In the genomic region with DNA sequence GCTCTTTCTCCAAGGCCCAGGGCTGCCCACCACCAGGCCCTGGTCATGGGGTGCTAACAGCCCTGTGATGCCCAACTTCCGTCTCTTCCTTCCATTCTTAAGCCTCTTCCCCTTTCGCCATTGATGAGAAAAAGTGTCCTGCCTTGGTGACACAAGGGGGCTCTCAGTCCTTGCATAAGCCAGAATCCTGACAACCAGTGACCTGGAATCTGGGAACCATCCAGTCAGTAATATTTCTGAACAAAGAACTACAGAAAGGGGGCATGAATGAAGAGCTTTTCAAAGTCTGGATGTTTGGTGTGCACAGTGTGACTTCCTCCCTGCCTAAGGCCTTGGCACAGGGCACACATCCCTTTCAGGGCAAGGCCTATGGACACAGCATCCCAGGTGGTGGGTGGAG, we compare ENCODE assay signal across 22 cellular contexts. TPM values are rescaled to one million over a fixed set of nuclear protein-coding genes. Genes with fewer than 3 reads are reported as not detected.
DNase-seq lines count a peak whose midpoint lies in the region; ATAC-seq, FAIRE-seq and TF ChIP-seq lines count a peak whose summit lies in the region.
"Had no signal": no experiment of that assay in that cellular context is flagged by ENCODE, and none has a peak within 500 bp of the region (broad histone marks: within the 10 kb centered on the region; RNA-seq: fewer than 3 reads in every experiment).

No MANE protein-coding gene starts in this region.

- peak overlapping the region; percentile 40 to 78 (median 72) for H3K27ac ChIP-seq in esophagus muscularis mucosa (replicated peaks in 1 of 4)
- peak overlapping the region; percentile 31 to 63 for H3K27ac ChIP-seq in prostate gland
- H3K27ac ChIP-seq: tibial nerve had no signal

- TF ChIP-seq EP300 in esophagus muscularis mucosa (IDR thresholded peaks at IDR 0.05) = no peak

- TF ChIP-seq POLR2A in esophagus muscularis mucosa (IDR thresholded peaks at IDR 0.05; ENCODE audit: low read depth) = no peak
- TF ChIP-seq POLR2A in prostate gland (IDR thresholded peaks at IDR 0.05) = no peak

- in situ Hi-C loops in SK-MEL-5 (cut with HindIII; ENCODE audit: low pct_unique_long_range_greater_than_20kb, low sequenced_read_pairs) (no loop called here), ACHN (cut with HindIII; ENCODE audit: low pct_ligation_motif_present, low pct_unique_long_range_greater_than_20kb, low sequenced_read_pairs) (no loop called here)

- H3K4me1 ChIP-seq in esophagus muscularis mucosa = peaks cover 4 to 36% (median 32%) of the 10 kb centered on the region in 4 donors
- H3K4me1 ChIP-seq in prostate gland (replicated peaks) = no peaks in the 10 kb centered on the region
- H3K4me1 ChIP-seq: tibial nerve had no signal

- WGBS in esophagus muscularis mucosa = 50% methylated on average over 2 of the region's 2 CpGs
- 50% methylated on average over 2 of the region's 2 CpGs for WGBS in prostate gland

- TF ChIP-seq CTCF in esophagus muscularis mucosa (IDR thresholded peaks at IDR 0.05) = no peak
- TF ChIP-seq CTCF in prostate gland (IDR thresholded peaks at IDR 0.05) = no peak

- H3K4me3 ChIP-seq in esophagus muscularis mucosa (no peak overlapping the region), prostate gland (no peak overlapping the region)
- H3K4me3 ChIP-seq: lung, tibial nerve had no signal

- H3K9me3 ChIP-seq in esophagus muscularis mucosa (no peaks in the 10 kb centered on the region), prostate gland (no peaks in the 10 kb centered on the region)
- H3K9me3 ChIP-seq: tibial nerve had no signal

- peak; percentile 27 for DNase-seq in NCI-H748 (lab: John Stamatoyannopoulos, UW; ENCODE audit: unreplicated experiment)
- DNase-seq in NCI-H748 treated with DMSO at 0.1 percent for 48 hours (lab: John Stamatoyannopoulos, UW) = no peak
- DNase-seq in SK-MEL-5 (ENCODE audit: low read depth, low spot score) = peak; percentile 50
- DNase-seq in esophagus muscularis mucosa (ENCODE audit: extremely low spot score) = no peak
- DNase-seq in prostate gland (ENCODE audit: low spot score) = no peak
- DNase-seq in frontal cortex (ENCODE audit: low spot score in 2 of 2) = no peak
- DNase-seq in ACHN = no peak
- DNase-seq: 8988T; activated CD4-positive, alpha-beta T cell treated with anti-CD3 and anti-CD28 coated beads for 48 hours; activated CD8-positive, alpha-beta memory T cell treated with anti-CD3 and anti-CD28 coated beads, Interleukin-2, amount 10 ng/mL, durations not matched to agents 7 days and 5 days; activated naive CD8-positive, alpha-beta T cell treated with anti-CD3 and anti-CD28 coated beads, Interleukin-2, amount 10 ng/mL, durations not matched to agents 7 days and 5 days; effector CD4-positive, alpha-beta T cell; glutamatergic neuron; kidney glomerular epithelial cell; NCI-H510A treated with DMSO at 0.1 percent for 48 hours; stimulated activated naive CD8-positive, alpha-beta T cell treated with anti-CD3 and anti-CD28 coated beads, Interleukin-15, amount 100 ng/mL, for 72 hours had no signal

- ATAC-seq in HG02973 (IDR thresholded peaks at IDR 0.05; ENCODE audit: unreplicated experiment) = no peak
- ATAC-seq: activated CD8-positive, alpha-beta memory T cell treated with anti-CD3 and anti-CD28 coated beads, Interleukin-2, amount 10 ng/mL, durations not matched to agents 7 days and 5 days; esophagus mucosa; right cardiac atrium; stimulated activated naive CD8-positive, alpha-beta T cell treated with anti-CD3 and anti-CD28 coated beads, Interleukin-15, amount 100 ng/mL, for 72 hours had no signal

- FAIRE-seq in frontal cortex (lab: Jason Lieb, UNC) = no peak
- FAIRE-seq: GM12892 had no signal

- H3K27me3 ChIP-seq in esophagus muscularis mucosa = no peaks in the 10 kb centered on the region
- H3K27me3 ChIP-seq in prostate gland (replicated peaks; ENCODE audit: insufficient read depth) = no peaks in the 10 kb centered on the region

- intact Hi-C loops in esophagus muscularis mucosa (cut with DNase I) (no loop called here), prostate gland (cut with DNase I) (loop anchor here (5.0 kb wide), 1 partner anchor 50 kb away; a partner anchor contains a TSS)

- H3K36me3 ChIP-seq in esophagus muscularis mucosa (no peaks in the 10 kb centered on the region), prostate gland (no peaks in the 10 kb centered on the region)
- H3K36me3 ChIP-seq: tibial nerve had no signal

RNA-seq across cellular contexts. Expression of a gene that starts 49.7 kb away (rescaled TPM):
- total RNA-seq in SK-MEL-5 (2014; rRNA removed; shearing (Covaris generic)) = 23.8 and 27.2 TPM in 2 replicates
- 11.3 and 22.8 TPM in 2 replicates for polyA plus RNA-seq in SK-MEL-5 (2015; cell fraction: cytosol; rRNA removed)
- polyA plus RNA-seq in SK-MEL-5 (2015; cell fraction: nucleus; rRNA removed) = 66.8 and 75.2 TPM in 2 replicates
- total RNA-seq in esophagus muscularis mucosa (10 to 100 TPM; 42.4 to 59.1 (median 48.3) TPM), prostate gland (10 to 100 TPM; 39.0 to 60.3 TPM), frontal cortex (83.2 TPM)

Comparison
In these comparisons a context has a peak if more than half of its experiments do, and no peak if none do; other contexts are left out.
1. DNase-seq: peak in NCI-H748 (single experiment) and SK-MEL-5 (single experiment); none in NCI-H748 treated with DMSO at 0.1 percent for 48 hours (single experiment), esophagus muscularis mucosa (single experiment), prostate gland (single experiment), frontal cortex (0 of 2) and ACHN (single experiment).